ENCODE assay signal across 12 cellular contexts in genomic region chr1:99786751-99787501, GRCh38. TPM values are rescaled to one million over a fixed set of nuclear protein-coding genes. Genes with fewer than 3 reads are reported as not detected.
DNase-seq lines count a peak whose midpoint lies in the region; ATAC-seq and TF ChIP-seq lines count a peak whose summit lies in the region.
"Had no signal": no experiment of that assay in that cellular context is flagged by ENCODE, and none has a peak within 500 bp of the region (broad histone marks: within the 10 kb centered on the region; RNA-seq: fewer than 3 reads in every experiment).

No MANE protein-coding gene starts in this region.

- H3K9ac ChIP-seq in BLaER1 treated with 17β-estradiol and CSF1 and Interleukin-3, amounts not matched to agents 10 nM and 100 nM: no peak overlapping the region

- H3K36me3 ChIP-seq in BLaER1 treated with 17β-estradiol and CSF1 and Interleukin-3, amounts not matched to agents 10 nM and 100 nM: no peaks in the 10 kb centered on the region

- no peak overlapping the region for H3K27ac ChIP-seq in BLaER1 treated with 17β-estradiol and CSF1 and Interleukin-3, amounts not matched to agents 10 nM and 100 nM
- H3K27ac ChIP-seq: psoas muscle had no signal

- H4K20me1 ChIP-seq in BLaER1 treated with 17β-estradiol and CSF1 and Interleukin-3, amounts not matched to agents 10 nM and 100 nM: no peaks in the 10 kb centered on the region

- H3K4me1 ChIP-seq in BLaER1 treated with 17β-estradiol and CSF1 and Interleukin-3, amounts not matched to agents 10 nM and 100 nM: peaks cover 14 to 33% (median 24%) of the 10 kb centered on the region in 10 experiments

- no peak for DNase-seq in NK-92 treated with Interleukin-12 subunit alpha and Interleukin-12 subunit beta, amount 100 ng/mL, for 24 hours (lab: John Stamatoyannopoulos, UW)
- DNase-seq in chondrocyte (ENCODE audit: low spot score) (no peak), globus pallidus (ENCODE audit: low spot score) (no peak), foreskin melanocyte (no peak)
- DNase-seq: activated effector memory CD4-positive, alpha-beta T cell treated with anti-CD3 and anti-CD28 coated beads, Interleukin-2, amount 50 U/mL, for 16 hours; effector memory CD4-positive, alpha-beta T cell; NCI-H2029 treated with DMSO at 0.1 percent for 48 hours; psoas muscle had no signal

- no peak for TF ChIP-seq CTCF in chondrocyte (IDR thresholded peaks at IDR 0.05)

- H3K4me1 Mint-ChIP-seq in chondrocyte (ENCODE audit: low read depth): no peaks in the 10 kb centered on the region

- H3K4me2 ChIP-seq in BLaER1 treated with 17β-estradiol and CSF1 and Interleukin-3, amounts not matched to agents 10 nM and 100 nM: peak overlapping the region in 6 of 11 experiments; percentile 6 to 62 (median 19); a peak in 6 of 22 replicates

- peaks cover 14% of the 10 kb centered on the region for H3K27me3 Mint-ChIP-seq in chondrocyte (ENCODE audit: low read depth)

- ATAC-seq in GM19025 (IDR thresholded peaks at IDR 0.05; ENCODE audit: low read depth, unreplicated experiment) (peak; percentile 56), HG02759 (IDR thresholded peaks at IDR 0.05; ENCODE audit: unreplicated experiment) (peak; percentile 80), HG03575 (IDR thresholded peaks at IDR 0.05; ENCODE audit: extremely low read depth, insufficient number of reproducible peaks, low FRiP score, unreplicated experiment) (peak; percentile 56)
- ATAC-seq: psoas muscle had no signal

- H3K36me3 Mint-ChIP-seq in chondrocyte (ENCODE audit: low read depth): no peaks in the 10 kb centered on the region

- H3K4me3 ChIP-seq in BLaER1 treated with 17β-estradiol and CSF1 and Interleukin-3, amounts not matched to agents 10 nM and 100 nM: no peak overlapping the region
- H3K4me3 ChIP-seq: psoas muscle had no signal

- peaks cover 0 to 8% (median 0%) of the 10 kb centered on the region in 11 experiments; a peak in 2 of 22 replicates for H3K27me3 ChIP-seq in BLaER1 treated with 17β-estradiol and CSF1 and Interleukin-3, amounts not matched to agents 10 nM and 100 nM

- no peaks in the 10 kb centered on the region for H3K9me3 Mint-ChIP-seq in chondrocyte (ENCODE audit: low read depth)

- no peaks in the 10 kb centered on the region for H3K9me3 ChIP-seq in BLaER1 treated with 17β-estradiol and CSF1 and Interleukin-3, amounts not matched to agents 10 nM and 100 nM (replicated peaks in 1 of 11)
- H3K9me3 ChIP-seq: psoas muscle had no signal

- no peak overlapping the region for H3K27ac Mint-ChIP-seq in chondrocyte (ENCODE audit: unreplicated experiment)

- no peak overlapping the region for H3K4me3 Mint-ChIP-seq in chondrocyte (ENCODE audit: unreplicated experiment)

RNA-seq across cellular contexts. Expression of gene FRRS1, which starts 20.5 kb away (rescaled TPM):
- total RNA-seq in chondrocyte: 2.0 to 5.2 TPM (median 2.2 TPM) in 3 replicates
